12 cellular contexts compared by ENCODE assay signal in genomic region chr1:5659606-5660005, GRCh38.
A peak's percentile ranks its signal among the peaks of the same experiment; 100 is the strongest.
DNase-seq lines count a peak whose midpoint lies in the region; ATAC-seq and TF ChIP-seq lines count a peak whose summit lies in the region.
"Had no signal": no experiment of that assay in that cellular context is flagged by ENCODE, and none has a peak within 500 bp of the region (broad histone marks: within the 10 kb centered on the region; RNA-seq: fewer than 3 reads in every experiment).

No MANE protein-coding gene starts in this region.

- no peak overlapping the region for H3K4me3 ChIP-seq in right atrium auricular region
- no peak overlapping the region for H3K4me3 ChIP-seq in heart left ventricle
- H3K4me3 ChIP-seq in suprapubic skin: no peak overlapping the region
- H3K4me3 ChIP-seq: HAP-1 had no signal

- H3K27me3 ChIP-seq in right atrium auricular region (no peaks in the 10 kb centered on the region), heart left ventricle (peaks cover 0 to 6% (median 0%) of the 10 kb centered on the region in 9 donors), suprapubic skin (peaks cover 15% of the 10 kb centered on the region)

- DNase-seq in DMS 273 (lab: John Stamatoyannopoulos, UW; ENCODE audit: unreplicated experiment): peak; percentile 33
- no peak for DNase-seq in DMS 273 treated with DMSO at 0.1 percent for 48 hours (lab: John Stamatoyannopoulos, UW)
- DNase-seq in right atrium auricular region (ENCODE audit: low spot score): no peak
- no peak for DNase-seq in heart left ventricle
- DNase-seq in epithelial cell of prostate (ENCODE audit: low read depth, low spot score): no peak
- DNase-seq in suprapubic skin (ENCODE audit: low spot score in 2 of 2): peak in 1 of 2 donors; percentile 37
- no peak for DNase-seq in foreskin melanocyte
- DNase-seq: CD4-positive, CD25-positive, alpha-beta regulatory T cell had no signal

- H3K9me3 ChIP-seq in right atrium auricular region: no peaks in the 10 kb centered on the region
- H3K9me3 ChIP-seq in heart left ventricle: peaks cover 0 to 9% (median 0%) of the 10 kb centered on the region in 12 donors
- H3K9me3 ChIP-seq in suprapubic skin: no peaks in the 10 kb centered on the region
- H3K9me3 ChIP-seq: HAP-1 had no signal

- TF ChIP-seq CTCF in right atrium auricular region (IDR thresholded peaks at IDR 0.05): no peak
- TF ChIP-seq CTCF in heart left ventricle (IDR thresholded peaks at IDR 0.05): no peak
- TF ChIP-seq CTCF in suprapubic skin (IDR thresholded peaks at IDR 0.05): no peak

- H3K27ac ChIP-seq in right atrium auricular region: peak overlapping the region; percentile 77 to 87
- H3K27ac ChIP-seq in heart left ventricle: no peak overlapping the region
- peak overlapping the region; percentile 49 for H3K27ac ChIP-seq in epithelial cell of prostate
- H3K27ac ChIP-seq in suprapubic skin: peak overlapping the region; percentile 72
- H3K27ac ChIP-seq: 22Rv1 had no signal

- intact Hi-C loops in heart left ventricle (cut with DNase I): no loop called here

- 64 to 73% (median 70%) methylated on average over 3 of the region's 3 CpGs for WGBS in heart left ventricle, 4 donors
- WGBS in suprapubic skin: 50% methylated on average over 2 of the region's 3 CpGs

- ATAC-seq in heart left ventricle: no peak
- no peak for ATAC-seq in HG02623 (IDR thresholded peaks at IDR 0.05; ENCODE audit: unreplicated experiment)
- ATAC-seq: HepG2 had no signal

- H3K36me3 ChIP-seq in right atrium auricular region: no peaks in the 10 kb centered on the region
- H3K36me3 ChIP-seq in heart left ventricle: no peaks in the 10 kb centered on the region
- H3K36me3 ChIP-seq in suprapubic skin: no peaks in the 10 kb centered on the region
- H3K36me3 ChIP-seq: HAP-1 had no signal

- H3K4me1 ChIP-seq in right atrium auricular region (peaks cover 0 to 32% of the 10 kb centered on the region in 2 donors), heart left ventricle (peaks cover 0 to 22% (median 1%) of the 10 kb centered on the region in 12 donors), suprapubic skin (peaks cover 26% of the 10 kb centered on the region)
- H3K4me1 ChIP-seq: HAP-1 had no signal

- TF ChIP-seq POLR2A in heart left ventricle (IDR thresholded peaks at IDR 0.05) (no peak), suprapubic skin (IDR thresholded peaks at IDR 0.05) (no peak)

- no peak for TF ChIP-seq EP300 in suprapubic skin (IDR thresholded peaks at IDR 0.05)

Comparison
In these comparisons a context has a peak if more than half of its experiments do, and no peak if none do; other contexts are left out.
1. H3K27ac ChIP-seq: peak in right atrium auricular region (2 of 2), epithelial cell of prostate (single experiment) and suprapubic skin (single experiment); none in heart left ventricle (0 of 12).